ENCODE assay signal across 21 cellular contexts in the genomic region with DNA sequence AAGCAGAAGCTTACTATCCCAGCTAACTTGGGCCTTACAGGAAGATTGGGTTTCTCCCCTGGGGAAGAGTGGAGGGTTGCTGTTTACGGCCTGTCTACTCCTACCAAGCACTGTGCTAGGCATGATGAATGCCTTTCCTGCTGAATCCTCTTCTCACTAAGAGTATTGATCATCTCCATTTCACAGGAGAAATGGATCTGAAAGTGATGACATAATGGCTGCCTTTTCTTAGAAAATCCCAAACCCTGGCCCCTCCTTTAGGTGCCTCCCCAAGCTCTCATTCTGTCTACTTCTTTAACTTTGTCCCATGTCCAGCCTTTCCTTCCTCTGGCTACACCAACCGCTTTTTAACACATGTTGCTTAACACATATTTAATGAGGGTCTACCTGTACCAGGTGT.
"Had no signal": no experiment of that assay in that cellular context is flagged by ENCODE, and none has a peak within 500 bp of the region (broad histone marks: within the 10 kb centered on the region; RNA-seq: fewer than 3 reads in every experiment).

No MANE protein-coding gene starts in this region.

- H3K9me3 Mint-ChIP-seq: natural killer cell; neural progenitor cell; stimulated activated effector memory CD8-positive, alpha-beta T cell treated with anti-CD3 and anti-CD28 coated beads, Interleukin-12 subunit alpha, Interleukin-12 subunit beta, amount 100 ng/mL, for 72 hours; type B pancreatic cell had no signal

- H3K36me3 ChIP-seq: gastrocnemius medialis, lower lobe of right lung, neural progenitor cell, stomach, thyroid gland had no signal

- H3K9ac ChIP-seq: neural progenitor cell, parathyroid adenoma had no signal

- H3K27me3 ChIP-seq: gastrocnemius medialis, neural progenitor cell, stomach, thyroid gland had no signal

- H3K79me2 ChIP-seq: parathyroid adenoma had no signal

- H3K4me1 Mint-ChIP-seq: natural killer cell; stimulated activated effector memory CD8-positive, alpha-beta T cell treated with anti-CD3 and anti-CD28 coated beads, Interleukin-12 subunit alpha, Interleukin-12 subunit beta, amount 100 ng/mL, for 72 hours had no signal

- H3K27me3 Mint-ChIP-seq: progenitor cell of endocrine pancreas, type B pancreatic cell had no signal

- H3K9me3 ChIP-seq: gastrocnemius medialis, lower lobe of right lung, stomach, thyroid gland had no signal

- H3K4me3 Mint-ChIP-seq: natural killer cell; neural progenitor cell; stimulated activated effector memory CD8-positive, alpha-beta T cell treated with anti-CD3 and anti-CD28 coated beads, Interleukin-12 subunit alpha, Interleukin-12 subunit beta, amount 100 ng/mL, for 72 hours; type B pancreatic cell had no signal

- H3K27ac ChIP-seq: dorsolateral prefrontal cortex, gastrocnemius medialis, lower lobe of right lung, neural progenitor cell, parathyroid adenoma, stomach, thyroid gland had no signal

- H3K36me3 Mint-ChIP-seq: natural killer cell; neural progenitor cell; stimulated activated effector memory CD8-positive, alpha-beta T cell treated with anti-CD3 and anti-CD28 coated beads, Interleukin-12 subunit alpha, Interleukin-12 subunit beta, amount 100 ng/mL, for 72 hours had no signal

- H3K4me1 ChIP-seq: lower lobe of right lung, stomach had no signal

- H3K4me3 ChIP-seq: dorsolateral prefrontal cortex, gastrocnemius medialis, lower lobe of right lung, neural progenitor cell, smooth muscle cell, stomach, thyroid gland had no signal

- H2AFZ ChIP-seq: neural progenitor cell, parathyroid adenoma had no signal

- DNase-seq: dorsolateral prefrontal cortex; effector CD4-positive, alpha-beta T cell; foreskin fibroblast; gastrocnemius medialis; head of caudate nucleus; left ventricle myocardium superior; lower lobe of right lung; natural killer cell; stimulated activated CD4-positive, alpha-beta T cell treated with anti-CD3 and anti-CD28 coated beads, Interleukin-12 subunit alpha, Interleukin-12 subunit beta, amount 100 ng/mL, for 4 hours; stimulated activated CD4-positive, alpha-beta T cell treated with anti-CD3 and anti-CD28 coated beads, Interleukin-1b, Interleukin-23, amount 100 ng/mL, for 48 hours; stimulated activated CD4-positive, alpha-beta T cell treated with anti-CD3 and anti-CD28 coated beads, Interleukin-4, amount 100 ng/mL, for 24 hours; stimulated activated naive CD4-positive, alpha-beta T cell treated with Interleukin-2 at 50 U/mL for 16 hours; stomach; thyroid gland had no signal

- ATAC-seq: gastrocnemius medialis; left ventricle myocardium superior; lower lobe of right lung; natural killer cell; sciatic nerve; stimulated activated effector memory CD8-positive, alpha-beta T cell treated with anti-CD3 and anti-CD28 coated beads, Interleukin-12 subunit alpha, Interleukin-12 subunit beta, amount 100 ng/mL, for 72 hours had no signal

- H3K27ac Mint-ChIP-seq: natural killer cell; neural progenitor cell; stimulated activated effector memory CD8-positive, alpha-beta T cell treated with anti-CD3 and anti-CD28 coated beads, Interleukin-12 subunit alpha, Interleukin-12 subunit beta, amount 100 ng/mL, for 72 hours; type B pancreatic cell had no signal

- H3K4me2 ChIP-seq: neural progenitor cell, smooth muscle cell had no signal
